Comparison of ENCODE assay signal across 28 cellular contexts in the genomic region with DNA sequence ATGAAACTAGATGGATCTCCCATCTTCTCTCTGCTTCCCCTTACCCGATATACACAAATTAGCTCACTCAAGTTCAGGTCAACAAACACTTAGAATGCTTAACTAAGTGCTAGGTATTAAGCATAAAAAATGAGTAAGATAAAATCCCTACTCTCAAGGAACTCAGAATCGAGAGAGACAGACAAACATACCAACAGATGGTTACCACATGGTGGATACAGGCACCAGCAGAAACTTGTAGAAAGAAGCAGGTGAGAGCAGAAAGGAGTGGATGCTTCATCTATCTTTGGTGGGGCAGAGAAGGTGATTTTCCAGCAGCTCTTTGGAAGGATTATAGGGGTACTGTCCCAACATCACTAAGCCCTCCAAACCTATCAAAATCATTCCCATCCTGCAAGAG. TPM values are rescaled to one million over a fixed set of nuclear protein-coding genes. Genes with fewer than 3 reads are reported as not detected.
"Had no signal": no experiment of that assay in that cellular context is flagged by ENCODE, and none has a peak within 500 bp of the region (broad histone marks: within the 10 kb centered on the region; RNA-seq: fewer than 3 reads in every experiment).

No MANE protein-coding gene starts in this region.

- DNase-seq: activated B cell treated with CpG ODN at 0.5 μM for 24 hours; activated CD4-positive, alpha-beta memory T cell treated with anti-CD3 and anti-CD28 coated beads, Interleukin-2, amount 10 ng/mL, durations not matched to agents 7 days and 5 days; activated CD4-positive, alpha-beta T cell treated with anti-CD3 and anti-CD28 coated beads for 1 hour; activated CD4-positive, alpha-beta T cell treated with anti-CD3 and anti-CD28 coated beads for 36 hours; activated CD4-positive, alpha-beta T cell treated with anti-CD3 and anti-CD28 coated beads for 48 hours; activated CD4-positive, alpha-beta T cell treated with anti-CD3 and anti-CD28 coated beads, Interleukin-2, amount 10 ng/mL, durations not matched to agents 7 days and 5 days; activated CD4-positive, alpha-beta T cell treated with anti-CD3 and anti-CD28 coated beads, Interleukin-2, amount 50 U/mL, for 48 hours; activated CD8-positive, alpha-beta memory T cell treated with anti-CD3 and anti-CD28 coated beads for 24 hours; activated CD8-positive, alpha-beta memory T cell treated with anti-CD3 and anti-CD28 coated beads, Interleukin-2, amount 10 ng/mL, durations not matched to agents 7 days and 5 days; activated CD8-positive, alpha-beta memory T cell treated with anti-CD3 and anti-CD28 coated beads, Interleukin-2, amount 50 U/mL, for 48 hours; activated CD8-positive, alpha-beta T cell treated with anti-CD3 and anti-CD28 coated beads, Interleukin-2, amount 10 ng/mL, durations not matched to agents 7 days and 5 days; activated effector memory CD4-positive, alpha-beta T cell treated with Interleukin-2 at 50 U/mL for 16 hours; activated gamma-delta T cell; activated naive CD4-positive, alpha-beta T cell treated with anti-CD3 and anti-CD28 coated beads, Interleukin-2, amount 10 ng/mL, durations not matched to agents 7 days and 5 days; activated naive CD4-positive, alpha-beta T cell treated with Interleukin-2 at 50 U/mL for 16 hours; activated naive CD8-positive, alpha-beta T cell treated with anti-CD3 and anti-CD28 coated beads, Interleukin-2, amount 10 ng/mL, durations not matched to agents 7 days and 5 days; activated naive CD8-positive, alpha-beta T cell treated with anti-CD3 and anti-CD28 coated beads, Interleukin-2, amount 50 U/mL, for 24 hours; activated T-cell treated with anti-CD3 and anti-CD28 coated beads, Interleukin-2, amount 50 U/mL, for 24 hours; activated T-cell treated with anti-CD3 and anti-CD28 coated beads, Interleukin-2, amount 50 U/mL, for 48 hours; amygdala; anterior cingulate cortex; T-cell; T-helper 17 cell; T-helper 9 cell had no signal

- H3K27me3 ChIP-seq: ascending aorta, cardiac muscle cell had no signal

- H3K27ac ChIP-seq: ascending aorta, cardiac muscle cell, VCaP had no signal

- H3K36me3 ChIP-seq: ascending aorta, cardiac muscle cell had no signal

- H3K9me3 ChIP-seq: ascending aorta had no signal

- H3K4me3 ChIP-seq: ascending aorta, cardiac muscle cell had no signal

- H3K4me1 ChIP-seq: ascending aorta had no signal

RNA-seq across cellular contexts. Expression of a gene that starts 32.2 kb away (rescaled TPM):
- polyA plus RNA-seq: adipose tissue, cardiac muscle cell had no signal
